Comparison of ENCODE assay signal across 20 cellular contexts in the genomic region with DNA sequence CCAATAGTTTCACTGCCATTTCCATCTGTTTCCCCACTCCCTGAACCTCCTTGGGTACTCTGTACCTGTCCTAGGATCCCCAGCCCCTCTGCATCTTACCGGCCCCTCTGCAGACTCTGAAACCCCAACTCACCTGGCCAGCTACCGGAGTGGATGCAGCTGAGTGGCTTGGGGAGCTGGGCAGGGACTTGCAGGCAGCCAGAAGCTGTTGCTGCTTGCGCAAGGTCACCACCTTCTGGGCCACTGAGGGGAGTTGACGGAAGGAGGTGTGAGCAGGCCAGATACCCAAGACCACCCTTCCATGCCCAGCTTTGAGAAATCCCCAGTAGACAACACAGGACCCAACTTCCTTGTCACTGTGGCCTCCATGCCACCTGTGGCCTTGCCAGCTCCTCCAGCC. TPM values are rescaled to one million over a fixed set of nuclear protein-coding genes. Genes with fewer than 3 reads are reported as not detected.
A peak's percentile ranks its signal among the peaks of the same experiment; 100 is the strongest.
DNase-seq lines count a peak whose midpoint lies in the region; ATAC-seq, FAIRE-seq and TF ChIP-seq lines count a peak whose summit lies in the region.
"Had no signal": no experiment of that assay in that cellular context is flagged by ENCODE, and none has a peak within 500 bp of the region (broad histone marks: within the 10 kb centered on the region; RNA-seq: fewer than 3 reads in every experiment).

No MANE protein-coding gene starts in this region.

- CTCF ChIA-PET in activated CD8-positive, alpha-beta T cell treated with anti-CD3 and anti-CD28 coated beads for 36 hours (lab: Charles Lee): interaction anchor here (0.7 to 2.8 kb wide), 4 partner anchors 9 to 149 kb away, joined by 3 to 8 read pairs (median 3); no protein-coding TSS in a partner anchor
- CTCF ChIA-PET in activated CD8-positive, alpha-beta T cell treated with anti-CD3 and anti-CD28 coated beads, Interleukin-2, amount 10 ng/mL, durations not matched to agents 7 days and 5 days (lab: Charles Lee): no interaction called here
- CTCF ChIA-PET in H1 (lab: Charles Lee; ENCODE audit: partially characterized antibody): interaction anchor here (0.5 to 2.6 kb wide), 12 partner anchors 9 to 272 kb away, joined by 3 to 19 read pairs (median 4); a partner anchor contains a TSS

- H3K14ac ChIP-seq in H1 (ENCODE audit: insufficient read length): no peak overlapping the region

- no peak overlapping the region for H3K4ac ChIP-seq in H1 (replicated peaks; ENCODE audit: insufficient read length, low read depth, low read length)

- 73% methylated on average over 4 of the region's 4 CpGs; no CpG with 5 or more reads in 1 of the 2 experiments for WGBS in H1 (ENCODE audit: extremely low coverage in 1 of 2, insufficient coverage in 1 of 2, insufficient read length in 1 of 2, insufficient replicate concordance in 2 of 2, low coverage in 1 of 2, low lambda C conversion rate in 2 of 2, missing lambda C conversion rate in 1 of 2), 2 experiments

- no peak for TF ChIP-seq CTCF in activated CD8-positive, alpha-beta T cell treated with anti-CD3 and anti-CD28 coated beads for 36 hours (IDR thresholded peaks at IDR 0.05)
- no peak for TF ChIP-seq CTCF in H1 (IDR thresholded peaks at IDR 0.05; ENCODE audit: control extremely low read depth in 1 of 3, insufficient read depth in 1 of 3, low read depth in 1 of 3, low read length in 3 of 3)

- H3K4me3 ChIP-seq in H1 (ENCODE audit: extremely low read depth in 1 of 4, insufficient read depth in 2 of 4, low read depth in 3 of 4, low read length in 4 of 4): no peak overlapping the region
- no peak overlapping the region for H3K4me3 ChIP-seq in effector memory CD4-positive, alpha-beta T cell (ENCODE audit: insufficient read depth, low read depth, low read length, poor library complexity, severe bottlenecking)
- H3K4me3 ChIP-seq: Peyer's patch had no signal

- H2BK12ac ChIP-seq in H1 (ENCODE audit: low read depth, low read length): no peak overlapping the region

- H3K18ac ChIP-seq in H1 (ENCODE audit: extremely low read depth, low read length): no peak overlapping the region

- no peak overlapping the region for H3K9ac ChIP-seq in H1 (replicated peaks in 1 of 4; ENCODE audit: extremely low read depth in 1 of 4, low read depth in 3 of 4, low read length in 3 of 4)

- no peak overlapping the region for H2BK120ac ChIP-seq in H1 (replicated peaks; ENCODE audit: low read depth, low read length)

- H2AK5ac ChIP-seq in H1 (ENCODE audit: low read depth, low read length): no peak overlapping the region

- H3K4me2 ChIP-seq in H1 (ENCODE audit: insufficient read depth in 1 of 2, low read depth in 2 of 2, low read length in 2 of 2): no peak overlapping the region

- no peak for DNase-seq in activated CD8-positive, alpha-beta T cell treated with anti-CD3 and anti-CD28 coated beads for 36 hours
- no peak for DNase-seq in activated CD8-positive, alpha-beta T cell treated with anti-CD3 and anti-CD28 coated beads, Interleukin-2, amount 10 ng/mL, durations not matched to agents 7 days and 5 days
- DNase-seq in stimulated activated naive CD8-positive, alpha-beta T cell treated with anti-CD3 and anti-CD28 coated beads, Interleukin-15, amount 100 ng/mL, for 72 hours: no peak
- no peak for DNase-seq in H1 (ENCODE audit: low read depth in 1 of 2, low spot score in 2 of 2)
- no peak for DNase-seq in stimulated activated effector memory CD8-positive, alpha-beta T cell treated with anti-CD3 and anti-CD28 coated beads, Interleukin-12 subunit alpha, Interleukin-12 subunit beta, amount 100 ng/mL, for 72 hours (ENCODE audit: low spot score in 2 of 2)
- no peak for DNase-seq in mucosa of gallbladder (ENCODE audit: low spot score)
- DNase-seq in effector memory CD4-positive, alpha-beta T cell: no peak
- DNase-seq: 8988T, DMS79, Karpas-422, MV-4-11, NCI-H1105 treated with DMSO at 0.1 percent for 48 hours, NCI-H1694, NCI-H2081 treated with DMSO at 0.1 percent for 48 hours, NCI-H2171 treated with DMSO at 0.1 percent for 48 hours, NCI-H524 treated with DMSO at 0.1 percent for 48 hours had no signal

- peaks cover 6 to 21% (median 13%) of the 10 kb centered on the region in 4 experiments; a peak in 6 of 7 replicates for H3K4me1 ChIP-seq in H1 (replicated peaks in 1 of 4; ENCODE audit: control insufficient read depth in 3 of 4, insufficient read depth in 4 of 4, low read length in 3 of 4)
- H3K4me1 ChIP-seq in effector memory CD4-positive, alpha-beta T cell (ENCODE audit: control insufficient read depth, insufficient read depth, low read length, poor library complexity, severe bottlenecking): no peaks in the 10 kb centered on the region

- peaks cover under 1% of the 10 kb centered on the region; the same call in 1 of the 2 replicates for H3K23me2 ChIP-seq in H1 (ENCODE audit: low read depth, low read length)

- no peak for TF ChIP-seq EP300 in H1 (IDR thresholded peaks at IDR 0.05; ENCODE audit: borderline replicate concordance in 1 of 2, low read depth in 2 of 2, low read length in 2 of 2)

- no peaks in the 10 kb centered on the region; a peak in 1 of 8 replicates for H3K36me3 ChIP-seq in H1 (ENCODE audit: control insufficient read depth in 2 of 4, insufficient read depth in 4 of 4, low read length in 3 of 4)
- peaks cover 96% of the 10 kb centered on the region for H3K36me3 ChIP-seq in effector memory CD4-positive, alpha-beta T cell (ENCODE audit: control insufficient read depth, insufficient read depth, low read length)

- no peaks in the 10 kb centered on the region for H3K79me1 ChIP-seq in H1 (ENCODE audit: low read depth, low read length)

- H4K8ac ChIP-seq in H1 (ENCODE audit: extremely low read depth, insufficient read depth, low read length): no peak overlapping the region

- H2AFZ ChIP-seq in H1 (ENCODE audit: low read length): no peak overlapping the region

- intact Hi-C loops in activated CD8-positive, alpha-beta T cell treated with anti-CD3 and anti-CD28 coated beads for 36 hours (cut with micrococcal nuclease): no loop called here

- H3K27me3 Mint-ChIP-seq in activated CD8-positive, alpha-beta T cell treated with anti-CD3 and anti-CD28 coated beads for 36 hours: no peaks in the 10 kb centered on the region
- H3K27me3 Mint-ChIP-seq in activated CD8-positive, alpha-beta T cell treated with anti-CD3 and anti-CD28 coated beads, Interleukin-2, amount 10 ng/mL, durations not matched to agents 7 days and 5 days (ENCODE audit: low read depth): no peaks in the 10 kb centered on the region
- no peaks in the 10 kb centered on the region for H3K27me3 Mint-ChIP-seq in stimulated activated naive CD8-positive, alpha-beta T cell treated with anti-CD3 and anti-CD28 coated beads, Interleukin-15, Interleukin-2, amounts not matched to agents 100 ng/mL and 50 ng/mL, for 24 hours
- no peaks in the 10 kb centered on the region for H3K27me3 Mint-ChIP-seq in stimulated activated naive CD8-positive, alpha-beta T cell treated with anti-CD3 and anti-CD28 coated beads, Interleukin-15, amount 100 ng/mL, for 72 hours
- H3K27me3 Mint-ChIP-seq: IgD-negative memory B cell had no signal

- H4K20me1 ChIP-seq in H1 (replicated peaks in 1 of 2; ENCODE audit: control insufficient read depth in 1 of 2, insufficient read depth in 2 of 2, low read length in 2 of 2): peaks cover 0 to 19% of the 10 kb centered on the region in 2 experiments

- no peak overlapping the region for H2BK5ac ChIP-seq in H1 (ENCODE audit: low read depth, low read length)

- H3K4me1 Mint-ChIP-seq in activated CD8-positive, alpha-beta T cell treated with anti-CD3 and anti-CD28 coated beads for 36 hours (ENCODE audit: low read depth): peaks cover 7% of the 10 kb centered on the region
- peaks cover 9% of the 10 kb centered on the region for H3K4me1 Mint-ChIP-seq in activated CD8-positive, alpha-beta T cell treated with anti-CD3 and anti-CD28 coated beads, Interleukin-2, amount 10 ng/mL, durations not matched to agents 7 days and 5 days (ENCODE audit: low read depth)
- peaks cover 15% of the 10 kb centered on the region for H3K4me1 Mint-ChIP-seq in stimulated activated naive CD8-positive, alpha-beta T cell treated with anti-CD3 and anti-CD28 coated beads, Interleukin-15, Interleukin-2, amounts not matched to agents 100 ng/mL and 50 ng/mL, for 24 hours (ENCODE audit: low read depth)
- peaks cover 18% of the 10 kb centered on the region for H3K4me1 Mint-ChIP-seq in stimulated activated naive CD8-positive, alpha-beta T cell treated with anti-CD3 and anti-CD28 coated beads, Interleukin-15, amount 100 ng/mL, for 72 hours
- H3K4me1 Mint-ChIP-seq in stimulated activated effector memory CD8-positive, alpha-beta T cell treated with anti-CD3 and anti-CD28 coated beads, Interleukin-12 subunit alpha, Interleukin-12 subunit beta, amount 100 ng/mL, for 72 hours: peaks cover 25% of the 10 kb centered on the region

- H3K36me3 Mint-ChIP-seq in activated CD8-positive, alpha-beta T cell treated with anti-CD3 and anti-CD28 coated beads for 36 hours (ENCODE audit: low read depth): peaks cover 33% of the 10 kb centered on the region
- H3K36me3 Mint-ChIP-seq in activated CD8-positive, alpha-beta T cell treated with anti-CD3 and anti-CD28 coated beads, Interleukin-2, amount 10 ng/mL, durations not matched to agents 7 days and 5 days (ENCODE audit: low read depth): peaks cover 74% of the 10 kb centered on the region
- H3K36me3 Mint-ChIP-seq in stimulated activated naive CD8-positive, alpha-beta T cell treated with anti-CD3 and anti-CD28 coated beads, Interleukin-15, Interleukin-2, amounts not matched to agents 100 ng/mL and 50 ng/mL, for 24 hours (ENCODE audit: low read depth): peaks cover 66% of the 10 kb centered on the region
- H3K36me3 Mint-ChIP-seq in stimulated activated effector memory CD8-positive, alpha-beta T cell treated with anti-CD3 and anti-CD28 coated beads, Interleukin-12 subunit alpha, Interleukin-12 subunit beta, amount 100 ng/mL, for 72 hours: peaks cover 84% of the 10 kb centered on the region

- no peaks in the 10 kb centered on the region for H3K79me2 ChIP-seq in H1 (ENCODE audit: control insufficient read depth in 1 of 2, insufficient read depth in 2 of 2, low read length in 2 of 2)

- no peak overlapping the region for H2BK15ac ChIP-seq in H1 (ENCODE audit: low read length)

- H4K5ac ChIP-seq in H1 (ENCODE audit: insufficient read length, low read depth, low read length): no peak overlapping the region

- H4K91ac ChIP-seq in H1 (replicated peaks; ENCODE audit: insufficient read length, low read length): no peak overlapping the region

- no peak for ATAC-seq in activated CD8-positive, alpha-beta T cell treated with anti-CD3 and anti-CD28 coated beads for 36 hours
- ATAC-seq in activated CD8-positive, alpha-beta T cell treated with anti-CD3 and anti-CD28 coated beads, Interleukin-2, amount 10 ng/mL, durations not matched to agents 7 days and 5 days: no peak
- ATAC-seq in stimulated activated naive CD8-positive, alpha-beta T cell treated with anti-CD3 and anti-CD28 coated beads, Interleukin-15, amount 100 ng/mL, for 72 hours: no peak
- no peak for ATAC-seq in stimulated activated effector memory CD8-positive, alpha-beta T cell treated with anti-CD3 and anti-CD28 coated beads, Interleukin-12 subunit alpha, Interleukin-12 subunit beta, amount 100 ng/mL, for 72 hours

- H3K56ac ChIP-seq in H1 (replicated peaks; ENCODE audit: insufficient read length, low read depth, low read length): no peak overlapping the region

- peak overlapping the region; percentile 56 for H3K27ac Mint-ChIP-seq in activated CD8-positive, alpha-beta T cell treated with anti-CD3 and anti-CD28 coated beads for 36 hours
- H3K27ac Mint-ChIP-seq in activated CD8-positive, alpha-beta T cell treated with anti-CD3 and anti-CD28 coated beads, Interleukin-2, amount 10 ng/mL, durations not matched to agents 7 days and 5 days: no peak overlapping the region
- peak overlapping the region; percentile 34 for H3K27ac Mint-ChIP-seq in stimulated activated naive CD8-positive, alpha-beta T cell treated with anti-CD3 and anti-CD28 coated beads, Interleukin-15, Interleukin-2, amounts not matched to agents 100 ng/mL and 50 ng/mL, for 24 hours
- H3K27ac Mint-ChIP-seq in stimulated activated naive CD8-positive, alpha-beta T cell treated with anti-CD3 and anti-CD28 coated beads, Interleukin-15, amount 100 ng/mL, for 72 hours: no peak overlapping the region
- peak overlapping the region; percentile 20 for H3K27ac Mint-ChIP-seq in stimulated activated effector memory CD8-positive, alpha-beta T cell treated with anti-CD3 and anti-CD28 coated beads, Interleukin-12 subunit alpha, Interleukin-12 subunit beta, amount 100 ng/mL, for 72 hours
- H3K27ac Mint-ChIP-seq: IgD-negative memory B cell had no signal

- H3K27me3 ChIP-seq in H1 (replicated peaks in 1 of 4; ENCODE audit: control insufficient read depth in 3 of 4, extremely low read depth in 1 of 4, insufficient read depth in 3 of 4, low read length in 3 of 4): peaks cover 36 to 96% (median 80%) of the 10 kb centered on the region in 4 experiments
- no peaks in the 10 kb centered on the region for H3K27me3 ChIP-seq in effector memory CD4-positive, alpha-beta T cell (replicated peaks; ENCODE audit: control insufficient read depth, insufficient read depth, low read length, poor library complexity, severe bottlenecking)

- POLR2A ChIA-PET in activated CD8-positive, alpha-beta T cell treated with anti-CD3 and anti-CD28 coated beads for 36 hours (lab: Charles Lee): interaction anchor here (1.2 to 1.4 kb wide), 2 partner anchors 9 to 13 kb away, joined by 3 to 6 read pairs; a partner anchor contains a TSS
- POLR2A ChIA-PET in activated CD8-positive, alpha-beta T cell treated with anti-CD3 and anti-CD28 coated beads, Interleukin-2, amount 10 ng/mL, durations not matched to agents 7 days and 5 days (lab: Charles Lee): interaction anchor here (1.7 to 2.0 kb wide), 2 partner anchors 10 to 16 kb away, joined by 4 to 5 read pairs; no protein-coding TSS in a partner anchor
- POLR2A ChIA-PET in H1 (lab: Charles Lee; ENCODE audit: partially characterized antibody): interaction anchor here (0.9 to 3.4 kb wide), 4 partner anchors 9 to 112 kb away, joined by 3 to 10 read pairs (median 5); a partner anchor contains a TSS

- no peak for TF ChIP-seq POLR2A in H1 (IDR thresholded peaks at IDR 0.05; ENCODE audit: control extremely low read depth in 1 of 2, low read depth in 2 of 2, low read length in 2 of 2)

- no peaks in the 10 kb centered on the region for H3K9me3 ChIP-seq in H1 (ENCODE audit: insufficient read depth in 2 of 2, low read depth in 1 of 2, low read length in 1 of 2)
- no peaks in the 10 kb centered on the region for H3K9me3 ChIP-seq in effector memory CD4-positive, alpha-beta T cell (ENCODE audit: control insufficient read depth, low read length)
- H3K9me3 ChIP-seq: Peyer's patch had no signal

- no peak overlapping the region for H3K23ac ChIP-seq in H1 (ENCODE audit: insufficient read length)

- no peak overlapping the region for H2BK20ac ChIP-seq in H1 (ENCODE audit: low read length)

- no peak overlapping the region for H3K4me3 Mint-ChIP-seq in activated CD8-positive, alpha-beta T cell treated with anti-CD3 and anti-CD28 coated beads for 36 hours
- H3K4me3 Mint-ChIP-seq in activated CD8-positive, alpha-beta T cell treated with anti-CD3 and anti-CD28 coated beads, Interleukin-2, amount 10 ng/mL, durations not matched to agents 7 days and 5 days: no peak overlapping the region
- no peak overlapping the region for H3K4me3 Mint-ChIP-seq in stimulated activated naive CD8-positive, alpha-beta T cell treated with anti-CD3 and anti-CD28 coated beads, Interleukin-15, Interleukin-2, amounts not matched to agents 100 ng/mL and 50 ng/mL, for 24 hours
- no peak overlapping the region for H3K4me3 Mint-ChIP-seq in stimulated activated naive CD8-positive, alpha-beta T cell treated with anti-CD3 and anti-CD28 coated beads, Interleukin-15, amount 100 ng/mL, for 72 hours
- H3K4me3 Mint-ChIP-seq in stimulated activated effector memory CD8-positive, alpha-beta T cell treated with anti-CD3 and anti-CD28 coated beads, Interleukin-12 subunit alpha, Interleukin-12 subunit beta, amount 100 ng/mL, for 72 hours: no peak overlapping the region
- H3K4me3 Mint-ChIP-seq: IgD-negative memory B cell had no signal

- H3K27ac ChIP-seq in H1 (ENCODE audit: low read depth, low read length): no peak overlapping the region
- no peak overlapping the region for H3K27ac ChIP-seq in effector memory CD4-positive, alpha-beta T cell (ENCODE audit: insufficient read depth, low read length, poor library complexity, severe bottlenecking)
- H3K27ac ChIP-seq: C4-2B, Peyer's patch had no signal

- H3K9me3 Mint-ChIP-seq in activated CD8-positive, alpha-beta T cell treated with anti-CD3 and anti-CD28 coated beads for 36 hours: no peaks in the 10 kb centered on the region
- H3K9me3 Mint-ChIP-seq in activated CD8-positive, alpha-beta T cell treated with anti-CD3 and anti-CD28 coated beads, Interleukin-2, amount 10 ng/mL, durations not matched to agents 7 days and 5 days (ENCODE audit: insufficient read depth): no peaks in the 10 kb centered on the region
- no peaks in the 10 kb centered on the region for H3K9me3 Mint-ChIP-seq in stimulated activated naive CD8-positive, alpha-beta T cell treated with anti-CD3 and anti-CD28 coated beads, Interleukin-15, Interleukin-2, amounts not matched to agents 100 ng/mL and 50 ng/mL, for 24 hours
- no peaks in the 10 kb centered on the region for H3K9me3 Mint-ChIP-seq in stimulated activated naive CD8-positive, alpha-beta T cell treated with anti-CD3 and anti-CD28 coated beads, Interleukin-15, amount 100 ng/mL, for 72 hours
- H3K9me3 Mint-ChIP-seq in stimulated activated effector memory CD8-positive, alpha-beta T cell treated with anti-CD3 and anti-CD28 coated beads, Interleukin-12 subunit alpha, Interleukin-12 subunit beta, amount 100 ng/mL, for 72 hours: no peaks in the 10 kb centered on the region
- H3K9me3 Mint-ChIP-seq: IgD-negative memory B cell had no signal

- no peak for FAIRE-seq in H1 (lab: Jason Lieb, UNC)

- TF ChIP-seq RAD21 in H1 (IDR thresholded peaks at IDR 0.05 in 1 of 2, conservative IDR thresholded peaks at IDR 0.05 in 1 of 2; ENCODE audit: low read depth in 2 of 2, low read length in 2 of 2): no peak

RNA-seq across cellular contexts. Expression of a gene that starts 6.3 kb away (rescaled TPM):
- 10 to 100 TPM; 22.4 TPM for total RNA-seq in activated CD8-positive, alpha-beta T cell treated with anti-CD3 and anti-CD28 coated beads for 36 hours
- 10 to 100 TPM; 68.6 to 72.5 TPM for total RNA-seq in activated CD8-positive, alpha-beta T cell treated with anti-CD3 and anti-CD28 coated beads, Interleukin-2, amount 10 ng/mL, durations not matched to agents 7 days and 5 days
- 1.5 and 1.7 TPM in 2 replicates for total RNA-seq in H1 (2021; fragmentation: NEBNext Ultra II Directional; extraction: Animal tissue kit (Norgen Biotek cat#: 25700))
- polyA plus RNA-seq in H1 (2011; rRNA removed): 1.5 and 1.8 TPM in 2 replicates
- polyA plus RNA-seq in H1 (2011; cell fraction: cytosol; rRNA removed): 1.4 TPM
- polyA plus RNA-seq in H1 (2011; cell fraction: nucleus; rRNA removed): 6.8 TPM
- 1.7 to 2.6 TPM (median 2.1 TPM) in 4 replicates for polyA plus RNA-seq in H1 (2012, experiment 1 of 2)
- polyA plus RNA-seq in H1 (2012, experiment 2 of 2): 0.91 TPM
- polyA plus RNA-seq in H1 (2013, experiment 1 of 2): 1.0 TPM
- polyA plus RNA-seq in H1 (2013, experiment 2 of 2): 1.3 TPM
- polyA minus RNA-seq in H1 (2011; rRNA and poly(A)+ RNA removed): 0.63 and 0.98 TPM in 2 replicates
- polyA minus RNA-seq in H1 (2011; cell fraction: cytosol; rRNA and poly(A)+ RNA removed): 2.1 TPM
- polyA minus RNA-seq in H1 (2011; cell fraction: nucleus; rRNA and poly(A)+ RNA removed): 2.8 TPM
- 2.6 TPM for total RNA-seq in mucosa of gallbladder

RNA-seq across cellular contexts. Expression of a gene that starts 12.6 kb away (rescaled TPM):
- total RNA-seq in activated CD8-positive, alpha-beta T cell treated with anti-CD3 and anti-CD28 coated beads for 36 hours: 1 to 10 TPM; 6.9 to 7.5 TPM
- 10 to 100 TPM; 12.9 to 13.3 TPM for total RNA-seq in activated CD8-positive, alpha-beta T cell treated with anti-CD3 and anti-CD28 coated beads, Interleukin-2, amount 10 ng/mL, durations not matched to agents 7 days and 5 days
- total RNA-seq in H1 (2021; fragmentation: NEBNext Ultra II Directional; extraction: Animal tissue kit (Norgen Biotek cat#: 25700)): 15.2 and 15.8 TPM in 2 replicates
- 23.3 and 31.4 TPM in 2 replicates for polyA plus RNA-seq in H1 (2011; rRNA removed)
- 22.7 TPM for polyA plus RNA-seq in H1 (2011; cell fraction: cytosol; rRNA removed)
- 12.1 TPM for polyA plus RNA-seq in H1 (2011; cell fraction: nucleus; rRNA removed)
- 14.1 to 22.6 TPM (median 19.5 TPM) in 4 replicates for polyA plus RNA-seq in H1 (2012, experiment 1 of 2)
- 20.3 TPM for polyA plus RNA-seq in H1 (2012, experiment 2 of 2)
- polyA plus RNA-seq in H1 (2013, experiment 1 of 2): 15.8 TPM
- polyA plus RNA-seq in H1 (2013, experiment 2 of 2): 17.6 TPM
- 26.3 and 33.9 TPM in 2 replicates for polyA minus RNA-seq in H1 (2011; rRNA and poly(A)+ RNA removed)
- 11.2 TPM for polyA minus RNA-seq in H1 (2011; cell fraction: cytosol; rRNA and poly(A)+ RNA removed)
- polyA minus RNA-seq in H1 (2011; cell fraction: nucleus; rRNA and poly(A)+ RNA removed): 15.2 TPM
- 44.8 TPM for total RNA-seq in mucosa of gallbladder

RNA-seq across cellular contexts. Expression of a gene that starts 19.8 kb away (rescaled TPM):
- total RNA-seq in activated CD8-positive, alpha-beta T cell treated with anti-CD3 and anti-CD28 coated beads for 36 hours: 100 to 1,000 TPM; 218 to 221 TPM
- 100 to 1,000 TPM; 132 to 146 TPM for total RNA-seq in activated CD8-positive, alpha-beta T cell treated with anti-CD3 and anti-CD28 coated beads, Interleukin-2, amount 10 ng/mL, durations not matched to agents 7 days and 5 days
- 174 and 180 TPM in 2 replicates for total RNA-seq in H1 (2021; fragmentation: NEBNext Ultra II Directional; extraction: Animal tissue kit (Norgen Biotek cat#: 25700))
- 311 and 368 TPM in 2 replicates for polyA plus RNA-seq in H1 (2011; rRNA removed)
- polyA plus RNA-seq in H1 (2011; cell fraction: cytosol; rRNA removed): 368 TPM
- 288 TPM for polyA plus RNA-seq in H1 (2011; cell fraction: nucleus; rRNA removed)
- polyA plus RNA-seq in H1 (2012, experiment 1 of 2): 210 to 260 TPM (median 226 TPM) in 4 replicates
- 272 TPM for polyA plus RNA-seq in H1 (2012, experiment 2 of 2)
- 111 TPM for polyA plus RNA-seq in H1 (2013, experiment 1 of 2)
- polyA plus RNA-seq in H1 (2013, experiment 2 of 2): 105 TPM
- polyA minus RNA-seq in H1 (2011; rRNA and poly(A)+ RNA removed): 218 and 329 TPM in 2 replicates
- polyA minus RNA-seq in H1 (2011; cell fraction: cytosol; rRNA and poly(A)+ RNA removed): 110 TPM
- 99.0 TPM for polyA minus RNA-seq in H1 (2011; cell fraction: nucleus; rRNA and poly(A)+ RNA removed)
- total RNA-seq in mucosa of gallbladder: 67.8 TPM

RNA-seq across cellular contexts. Expression of a gene that starts 22.6 kb away (rescaled TPM):
- 10 to 100 TPM; 23.4 to 24.3 TPM for total RNA-seq in activated CD8-positive, alpha-beta T cell treated with anti-CD3 and anti-CD28 coated beads for 36 hours
- 10 to 100 TPM; 23.6 to 24.4 TPM for total RNA-seq in activated CD8-positive, alpha-beta T cell treated with anti-CD3 and anti-CD28 coated beads, Interleukin-2, amount 10 ng/mL, durations not matched to agents 7 days and 5 days
- 6.1 and 6.4 TPM in 2 replicates for total RNA-seq in H1 (2021; fragmentation: NEBNext Ultra II Directional; extraction: Animal tissue kit (Norgen Biotek cat#: 25700))
- polyA plus RNA-seq in H1 (2011; rRNA removed): 6.6 and 7.8 TPM in 2 replicates
- 7.0 TPM for polyA plus RNA-seq in H1 (2011; cell fraction: cytosol; rRNA removed)
- 13.3 TPM for polyA plus RNA-seq in H1 (2011; cell fraction: nucleus; rRNA removed)
- polyA plus RNA-seq in H1 (2012, experiment 1 of 2): 4.7 to 8.7 TPM (median 8.1 TPM) in 4 replicates
- 8.9 TPM for polyA plus RNA-seq in H1 (2012, experiment 2 of 2)
- 4.9 TPM for polyA plus RNA-seq in H1 (2013, experiment 1 of 2)
- 4.5 TPM for polyA plus RNA-seq in H1 (2013, experiment 2 of 2)
- polyA minus RNA-seq in H1 (2011; rRNA and poly(A)+ RNA removed): 5.9 and 6.2 TPM in 2 replicates
- polyA minus RNA-seq in H1 (2011; cell fraction: cytosol; rRNA and poly(A)+ RNA removed): 3.5 TPM
- 4.1 TPM for polyA minus RNA-seq in H1 (2011; cell fraction: nucleus; rRNA and poly(A)+ RNA removed)
- total RNA-seq in mucosa of gallbladder: 24.6 TPM

RNA-seq across cellular contexts. Expression of a gene that starts 34.6 kb away (rescaled TPM):
- 1 to 10 TPM; 7.6 to 7.9 TPM for total RNA-seq in activated CD8-positive, alpha-beta T cell treated with anti-CD3 and anti-CD28 coated beads for 36 hours
- 1 to 10 TPM; 2.3 to 2.6 TPM for total RNA-seq in activated CD8-positive, alpha-beta T cell treated with anti-CD3 and anti-CD28 coated beads, Interleukin-2, amount 10 ng/mL, durations not matched to agents 7 days and 5 days
- total RNA-seq in H1 (2021; fragmentation: NEBNext Ultra II Directional; extraction: Animal tissue kit (Norgen Biotek cat#: 25700)): 2.3 and 3.3 TPM in 2 replicates
- 2.6 and 2.9 TPM in 2 replicates for polyA plus RNA-seq in H1 (2011; rRNA removed)
- 2.5 TPM for polyA plus RNA-seq in H1 (2011; cell fraction: cytosol; rRNA removed)
- 6.3 TPM for polyA plus RNA-seq in H1 (2011; cell fraction: nucleus; rRNA removed)
- 1.9 to 2.5 TPM (median 2.3 TPM) in 4 replicates for polyA plus RNA-seq in H1 (2012, experiment 1 of 2)
- polyA plus RNA-seq in H1 (2012, experiment 2 of 2): 1.9 TPM
- polyA plus RNA-seq in H1 (2013, experiment 1 of 2): 1.4 TPM
- polyA plus RNA-seq in H1 (2013, experiment 2 of 2): 1.2 TPM
- 2.0 and 2.1 TPM in 2 replicates for polyA minus RNA-seq in H1 (2011; rRNA and poly(A)+ RNA removed)
- 4.8 TPM for polyA minus RNA-seq in H1 (2011; cell fraction: cytosol; rRNA and poly(A)+ RNA removed)
- polyA minus RNA-seq in H1 (2011; cell fraction: nucleus; rRNA and poly(A)+ RNA removed): 4.4 TPM
- total RNA-seq in mucosa of gallbladder: 1.6 TPM

Comparison
In these comparisons a context has a peak if more than half of its experiments do, and no peak if none do; other contexts are left out.
1. H3K27ac Mint-ChIP-seq: peak in activated CD8-positive, alpha-beta T cell treated with anti-CD3 and anti-CD28 coated beads for 36 hours (single experiment), stimulated activated naive CD8-positive, alpha-beta T cell treated with anti-CD3 and anti-CD28 coated beads, Interleukin-15, Interleukin-2, amounts not matched to agents 100 ng/mL and 50 ng/mL, for 24 hours (single experiment) and stimulated activated effector memory CD8-positive, alpha-beta T cell treated with anti-CD3 and anti-CD28 coated beads, Interleukin-12 subunit alpha, Interleukin-12 subunit beta, amount 100 ng/mL, for 72 hours (single experiment); none in activated CD8-positive, alpha-beta T cell treated with anti-CD3 and anti-CD28 coated beads, Interleukin-2, amount 10 ng/mL, durations not matched to agents 7 days and 5 days (single experiment) and stimulated activated naive CD8-positive, alpha-beta T cell treated with anti-CD3 and anti-CD28 coated beads, Interleukin-15, amount 100 ng/mL, for 72 hours (0 of 2).